8 cellular contexts compared by ENCODE assay signal in the genomic region with DNA sequence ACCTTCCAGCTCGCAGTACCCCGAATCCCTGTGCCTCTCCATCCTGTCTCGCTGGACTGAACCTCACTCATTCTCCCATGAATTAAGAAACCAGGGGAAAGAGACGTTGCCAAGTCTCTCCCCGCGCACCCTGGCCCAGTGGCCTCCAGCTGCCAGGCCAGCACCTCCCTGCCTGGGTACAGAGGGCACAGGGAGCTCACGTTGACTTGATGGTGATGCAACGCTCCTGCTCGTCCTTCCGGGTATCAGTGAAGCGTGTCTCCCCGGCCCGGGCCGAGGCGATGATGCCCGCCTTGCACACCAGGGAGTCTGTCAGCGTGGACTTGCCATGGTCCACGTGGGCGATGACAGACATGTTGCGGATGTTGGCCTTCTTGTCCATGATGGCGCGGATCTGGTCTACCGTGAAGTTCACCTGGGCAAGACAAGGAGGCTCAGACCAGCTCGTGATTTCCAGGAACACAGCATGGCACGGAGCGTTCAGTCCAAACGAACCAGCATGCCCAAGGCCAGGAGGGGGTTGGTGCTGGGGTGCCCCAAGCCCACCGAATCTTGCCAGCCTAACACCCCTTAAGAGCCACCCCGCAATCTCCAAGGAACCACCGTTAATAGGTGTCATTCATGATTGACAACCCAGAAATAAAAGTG. TPM values are rescaled to one million over a fixed set of nuclear protein-coding genes. Genes with fewer than 3 reads are reported as not detected.
DNase-seq lines count a peak whose midpoint lies in the region; TF ChIP-seq lines count a peak whose summit lies in the region.

No MANE protein-coding gene starts in this region.

- in situ Hi-C loops in G401 (cut with HindIII; ENCODE audit: low sequenced_read_pairs) = no loop called here

- WGBS in mesenchymal stem cell = 33% methylated on average over 30 of the region's 30 CpGs
- 19% methylated on average over 30 of the region's 30 CpGs for whole genome bisulfite sequencing in urinary bladder

- H3K18ac ChIP-seq in mesenchymal stem cell (ENCODE audit: low read depth in 1 of 2, low read length in 2 of 2) = peak overlapping the region in 1 of 2 experiments; percentile 40

- H3K4ac ChIP-seq in mesenchymal stem cell (ENCODE audit: low read depth in 1 of 2, low read length in 2 of 2) = no peak overlapping the region

- H3K4me1 ChIP-seq in OCI-LY7 (ENCODE audit: insufficient read depth, low read length, poor library complexity, severe bottlenecking) (peaks cover 35% of the 10 kb centered on the region), mesenchymal stem cell (ENCODE audit: control insufficient read depth, insufficient read depth, low read depth, low read length) (peaks cover 40% of the 10 kb centered on the region), urinary bladder (ENCODE audit: insufficient read depth) (peaks cover 1% of the 10 kb centered on the region)

- H3K27me3 ChIP-seq in mesenchymal stem cell (ENCODE audit: control insufficient read depth in 1 of 2, insufficient read depth in 1 of 2, low read length in 2 of 2) = no peaks in the 10 kb centered on the region

- CTCF ChIA-PET in OCI-LY7 (lab: Charles Lee; ENCODE audit: unreplicated experiment) = no interaction called here

- POLR2A ChIA-PET in OCI-LY7 (lab: Charles Lee) = interaction anchor here (0.6 to 1.4 kb wide), 3 partner anchors 13 to 19 kb away, joined by 3 to 7 read pairs (median 5); a partner anchor contains a TSS

- H2BK120ac ChIP-seq in mesenchymal stem cell (ENCODE audit: low read depth, low read length) = no peak overlapping the region

- no peak overlapping the region for H2BK12ac ChIP-seq in mesenchymal stem cell (ENCODE audit: low read length in 2 of 2)

- no peak overlapping the region for H4K8ac ChIP-seq in mesenchymal stem cell (ENCODE audit: low read length)

- H3K27ac ChIP-seq in OCI-LY7 (ENCODE audit: low read depth, low read length, poor library complexity, severe bottlenecking) (peak overlapping the region; percentile 87), mesenchymal stem cell (ENCODE audit: low read length, poor library complexity, severe bottlenecking) (peak overlapping the region; percentile 38), urinary bladder (ENCODE audit: low read depth) (peak overlapping the region; percentile 44)

- H3K4me3 ChIP-seq in OCI-LY7 (ENCODE audit: low read depth, low read length, poor library complexity, severe bottlenecking) = peak overlapping the region; percentile 93
- peak overlapping the region; percentile 98 for H3K4me3 ChIP-seq in choroid plexus epithelial cell (ENCODE audit: low read depth, low read length)
- peak overlapping the region; percentile 93 to 95 for H3K4me3 ChIP-seq in mesenchymal stem cell (ENCODE audit: insufficient read depth in 1 of 2, low read depth in 1 of 2, low read length in 2 of 2)
- peak overlapping the region; percentile 85 for H3K4me3 ChIP-seq in urinary bladder (ENCODE audit: low read depth, low read length)

- H2BK5ac ChIP-seq in mesenchymal stem cell (ENCODE audit: low read depth, low read length, poor library complexity, severe bottlenecking) = no peak overlapping the region

- peaks cover 60% of the 10 kb centered on the region for H3K79me2 ChIP-seq in OCI-LY7 (ENCODE audit: insufficient read depth, low read depth, low read length)

- no peak overlapping the region for H4K91ac ChIP-seq in mesenchymal stem cell (ENCODE audit: low read length)

- H3K4me2 ChIP-seq in OCI-LY7 (ENCODE audit: low read length) (peak overlapping the region; percentile 80), mesenchymal stem cell (ENCODE audit: low read length, poor library complexity, severe bottlenecking) (peak overlapping the region; percentile 60)

- TF ChIP-seq CTCF in OCI-LY7 (conservative IDR thresholded peaks at IDR 0.05; ENCODE audit: low read length) (no peak), choroid plexus epithelial cell (conservative IDR thresholded peaks at IDR 0.05; ENCODE audit: low read depth, low read length) (no peak)

- no peak overlapping the region for H2AK5ac ChIP-seq in mesenchymal stem cell (ENCODE audit: low read length, severe bottlenecking)

- H3K9ac ChIP-seq in mesenchymal stem cell (ENCODE audit: low read length) = peak overlapping the region; percentile 96

- H3K23ac ChIP-seq in mesenchymal stem cell (ENCODE audit: low read length in 2 of 2) = peak overlapping the region in 1 of 2 experiments; percentile 46

- H3K9me3 ChIP-seq in OCI-LY7 (ENCODE audit: low read length) = no peaks in the 10 kb centered on the region
- no peaks in the 10 kb centered on the region for H3K9me3 ChIP-seq in mesenchymal stem cell (ENCODE audit: control insufficient read depth, low read length)

- H3K79me1 ChIP-seq in mesenchymal stem cell (replicated peaks; ENCODE audit: low read length, poor library complexity, severe bottlenecking) = no peaks in the 10 kb centered on the region

- peak overlapping the region in 1 of 2 experiments; percentile 57 for H3K14ac ChIP-seq in mesenchymal stem cell (ENCODE audit: low read length in 2 of 2)

- intact Hi-C loops in OCI-LY7 (cut with micrococcal nuclease; ENCODE audit: unreplicated experiment) = no loop called here

- H3K9me2 ChIP-seq in OCI-LY7 (ENCODE audit: insufficient read depth, low read length) = no peaks in the 10 kb centered on the region

- H3K36me3 ChIP-seq in OCI-LY7 (ENCODE audit: insufficient read depth, low read length) (peaks cover 61% of the 10 kb centered on the region), mesenchymal stem cell (ENCODE audit: control insufficient read depth in 1 of 2, insufficient read depth in 2 of 2, low read depth in 1 of 2, low read length in 2 of 2) (peaks cover 53 to 55% of the 10 kb centered on the region in 2 experiments), urinary bladder (ENCODE audit: insufficient read depth) (peaks cover 29% of the 10 kb centered on the region)

- peaks cover 50% of the 10 kb centered on the region for H4K20me1 ChIP-seq in OCI-LY7 (ENCODE audit: insufficient read depth, low read length)

- H2BK15ac ChIP-seq in mesenchymal stem cell (ENCODE audit: low read depth, poor library complexity, severe bottlenecking) = no peak overlapping the region

- peak; percentile 16 for DNase-seq in NCI-H2227 (lab: John Stamatoyannopoulos, UW; ENCODE audit: unreplicated experiment)
- DNase-seq in NCI-H2227 treated with DMSO at 0.1 percent for 48 hours (lab: John Stamatoyannopoulos, UW) = no peak
- peak; percentile 81 for DNase-seq in OCI-LY7 (ENCODE audit: low spot score)
- DNase-seq in choroid plexus epithelial cell (ENCODE audit: low read depth) = peak; percentile 75
- peak; percentile 52 for DNase-seq in mesenchymal stem cell
- DNase-seq in GDM1 (lab: John Stamatoyannopoulos, UW) = no peak
- no peak for DNase-seq in G401 (ENCODE audit: low spot score)

- H2AFZ ChIP-seq in OCI-LY7 (ENCODE audit: low read length) = no peak overlapping the region
- H2AFZ ChIP-seq in mesenchymal stem cell (ENCODE audit: low read depth, low read length) = no peak overlapping the region

- no TSS peak for BruUV-seq in OCI-LY7 (replicated peaks; lab: Mats Ljungman, UMichigan)

RNA-seq across cellular contexts. Expression of a gene that starts 1.2 kb away (rescaled TPM):
- 1,633 and 1,634 TPM in 2 replicates for total RNA-seq in OCI-LY7 (2014; rRNA removed; shearing (Covaris generic))
- total RNA-seq in OCI-LY7 (2022) (3,507 and 3,668 TPM in 2 replicates), urinary bladder (1,323 TPM)
- polyA plus RNA-seq in mesenchymal stem cell (2013, experiment 1 of 2) = 2,485 TPM
- polyA plus RNA-seq in mesenchymal stem cell (2013, experiment 2 of 2) = 2,452 TPM
- polyA plus RNA-seq in urinary bladder = 1,969 TPM
- 2,932 and 3,263 TPM in 2 replicates for total RNA-seq in G401 (2014; rRNA removed; shearing (Covaris generic))

RNA-seq across cellular contexts. Expression of a gene that starts 13.2 kb away (rescaled TPM):
- total RNA-seq in OCI-LY7 (2014; rRNA removed; shearing (Covaris generic)) = 48.6 and 49.3 TPM in 2 replicates
- 40.4 and 47.1 TPM in 2 replicates for total RNA-seq in OCI-LY7 (2022)
- 83.5 TPM for polyA plus RNA-seq in mesenchymal stem cell (2013, experiment 1 of 2)
- polyA plus RNA-seq in mesenchymal stem cell (2013, experiment 2 of 2) = 80.6 TPM
- 71.9 TPM for total RNA-seq in urinary bladder
- 129 TPM for polyA plus RNA-seq in urinary bladder
- total RNA-seq in G401 (2014; rRNA removed; shearing (Covaris generic)) = 171 and 247 TPM in 2 replicates

RNA-seq across cellular contexts. Expression of a gene that starts 23.5 kb away (rescaled TPM):
- total RNA-seq in OCI-LY7 (2014; rRNA removed; shearing (Covaris generic)) = 25.3 and 31.5 TPM in 2 replicates
- total RNA-seq in OCI-LY7 (2022) (34.4 and 35.0 TPM in 2 replicates), urinary bladder (20.2 TPM)
- polyA plus RNA-seq in mesenchymal stem cell (2013, experiment 1 of 2) = 49.3 TPM
- polyA plus RNA-seq in mesenchymal stem cell (2013, experiment 2 of 2) = 49.4 TPM
- polyA plus RNA-seq in urinary bladder = 25.3 TPM
- 24.7 and 45.7 TPM in 2 replicates for total RNA-seq in G401 (2014; rRNA removed; shearing (Covaris generic))

RNA-seq across cellular contexts. Expression of a gene that starts 51.2 kb away (rescaled TPM):
- not detected in 2 replicates for total RNA-seq in OCI-LY7 (2014; rRNA removed; shearing (Covaris generic))
- total RNA-seq in OCI-LY7 (2022) (not detected in 2 replicates), urinary bladder (1.3 TPM)
- not detected for polyA plus RNA-seq in mesenchymal stem cell (2013, experiment 1 of 2)
- polyA plus RNA-seq in mesenchymal stem cell (2013, experiment 2 of 2) = not detected
- polyA plus RNA-seq in urinary bladder = 0.67 TPM
- total RNA-seq in G401 (2014; rRNA removed; shearing (Covaris generic)) = 22.0 and 27.8 TPM in 2 replicates

Comparison
In these comparisons a context has a peak if more than half of its experiments do, and no peak if none do; other contexts are left out.
1. DNase-seq: peak in NCI-H2227 (single experiment), OCI-LY7 (single experiment), choroid plexus epithelial cell (single experiment) and mesenchymal stem cell (single experiment); none in NCI-H2227 treated with DMSO at 0.1 percent for 48 hours (single experiment), GDM1 (single experiment) and G401 (single experiment).
2. Peak in every context shown above with its lines, with median percentiles within 50 percentile points of each other: H3K27ac ChIP-seq and H3K4me3 ChIP-seq.